ENCODE assay signal across 20 cellular contexts in the genomic region with DNA sequence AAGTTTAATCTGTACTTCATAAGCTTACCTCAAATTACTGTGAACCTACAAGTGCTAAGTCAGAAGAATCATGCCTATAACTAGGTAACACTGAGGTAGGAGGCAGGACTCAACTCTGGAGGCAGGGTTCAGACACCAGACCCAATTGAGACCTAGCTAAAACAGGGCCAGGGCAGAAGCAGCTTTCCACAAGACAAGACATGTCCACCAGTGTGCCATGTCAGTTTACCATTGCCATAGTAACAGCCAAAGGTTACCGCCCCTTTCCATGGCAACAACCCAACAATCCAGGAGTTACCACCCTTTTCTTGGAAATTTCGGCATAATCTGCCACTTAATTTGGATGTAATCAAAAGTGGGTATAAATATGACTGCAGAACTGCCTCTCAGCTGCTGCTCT.
"Had no signal": no experiment of that assay in that cellular context is flagged by ENCODE, and none has a peak within 500 bp of the region (broad histone marks: within the 10 kb centered on the region; RNA-seq: fewer than 3 reads in every experiment).

No MANE protein-coding gene starts in this region.

- ATAC-seq: activated CD8-positive, alpha-beta memory T cell treated with anti-CD3 and anti-CD28 coated beads, Interleukin-2, amount 10 ng/mL, durations not matched to agents 7 days and 5 days; heart right ventricle; naive thymus-derived CD4-positive, alpha-beta T cell; psoas muscle; right cardiac atrium; stimulated activated naive CD8-positive, alpha-beta T cell treated with anti-CD3 and anti-CD28 coated beads, Interleukin-15, Interleukin-2, amounts not matched to agents 100 U/mL and 50 U/mL, for 24 hours had no signal

- H3K27me3 Mint-ChIP-seq: activated B cell treated with CpG ODN at 0.5 μM for 24 hours; activated CD4-positive, alpha-beta memory T cell treated with anti-CD3 and anti-CD28 coated beads for 36 hours; activated CD8-positive, alpha-beta memory T cell treated with anti-CD3 and anti-CD28 coated beads, Interleukin-2, amount 10 ng/mL, durations not matched to agents 7 days and 5 days; activated naive CD8-positive, alpha-beta T cell treated with anti-CD3 and anti-CD28 coated beads, Interleukin-2, amount 10 ng/mL, durations not matched to agents 7 days and 5 days; naive thymus-derived CD4-positive, alpha-beta T cell had no signal

- H3K27me3 ChIP-seq: heart right ventricle, neural progenitor cell, ovary, tibial artery had no signal

- H3K9me3 ChIP-seq: heart right ventricle, ovary, psoas muscle, tibial artery had no signal

- H2AFZ ChIP-seq: neural progenitor cell had no signal

- DNase-seq: activated B cell treated with CpG ODN at 0.5 μM for 24 hours; activated CD4-positive, alpha-beta memory T cell treated with anti-CD3 and anti-CD28 coated beads for 36 hours; activated CD4-positive, alpha-beta T cell treated with anti-CD3 and anti-CD28 coated beads for 4 hours; activated CD8-positive, alpha-beta memory T cell treated with anti-CD3 and anti-CD28 coated beads, Interleukin-2, amount 10 ng/mL, durations not matched to agents 7 days and 5 days; activated naive CD8-positive, alpha-beta T cell treated with anti-CD3 and anti-CD28 coated beads, Interleukin-2, amount 10 ng/mL, durations not matched to agents 7 days and 5 days; amygdala; central memory CD4-positive, alpha-beta T cell; endodermal cell; heart right ventricle; immature natural killer cell; mesendoderm; naive thymus-derived CD4-positive, alpha-beta T cell; ovary; psoas muscle; right cardiac atrium; stimulated activated CD4-positive, alpha-beta T cell treated with anti-CD3 and anti-CD28 coated beads, Interleukin-2, amount 100 ng/mL, for 24 hours; stimulated activated naive CD8-positive, alpha-beta T cell treated with anti-CD3 and anti-CD28 coated beads, Interleukin-15, Interleukin-2, amounts not matched to agents 100 U/mL and 50 U/mL, for 24 hours; substantia nigra; tibial artery had no signal

- H3K4me2 ChIP-seq: neural progenitor cell had no signal

- H3K4me1 ChIP-seq: neural progenitor cell, psoas muscle, tibial artery had no signal

- H3K4me3 ChIP-seq: heart right ventricle, neural progenitor cell, ovary, psoas muscle, tibial artery had no signal

- H3K9ac ChIP-seq: neural progenitor cell had no signal

- H3K4me1 Mint-ChIP-seq: activated B cell treated with CpG ODN at 0.5 μM for 24 hours; activated naive CD8-positive, alpha-beta T cell treated with anti-CD3 and anti-CD28 coated beads, Interleukin-2, amount 10 ng/mL, durations not matched to agents 7 days and 5 days; endodermal cell; neural progenitor cell had no signal

- H3K27ac Mint-ChIP-seq: activated B cell treated with CpG ODN at 0.5 μM for 24 hours; activated CD4-positive, alpha-beta memory T cell treated with anti-CD3 and anti-CD28 coated beads for 36 hours; activated CD8-positive, alpha-beta memory T cell treated with anti-CD3 and anti-CD28 coated beads, Interleukin-2, amount 10 ng/mL, durations not matched to agents 7 days and 5 days; activated naive CD8-positive, alpha-beta T cell treated with anti-CD3 and anti-CD28 coated beads, Interleukin-2, amount 10 ng/mL, durations not matched to agents 7 days and 5 days; endodermal cell; immature natural killer cell; naive thymus-derived CD4-positive, alpha-beta T cell; neural progenitor cell had no signal

- H3K36me3 Mint-ChIP-seq: activated CD8-positive, alpha-beta memory T cell treated with anti-CD3 and anti-CD28 coated beads, Interleukin-2, amount 10 ng/mL, durations not matched to agents 7 days and 5 days; activated naive CD8-positive, alpha-beta T cell treated with anti-CD3 and anti-CD28 coated beads, Interleukin-2, amount 10 ng/mL, durations not matched to agents 7 days and 5 days; neural progenitor cell had no signal

- H3K4me3 Mint-ChIP-seq: activated B cell treated with CpG ODN at 0.5 μM for 24 hours; activated CD4-positive, alpha-beta memory T cell treated with anti-CD3 and anti-CD28 coated beads for 36 hours; activated CD8-positive, alpha-beta memory T cell treated with anti-CD3 and anti-CD28 coated beads, Interleukin-2, amount 10 ng/mL, durations not matched to agents 7 days and 5 days; activated naive CD8-positive, alpha-beta T cell treated with anti-CD3 and anti-CD28 coated beads, Interleukin-2, amount 10 ng/mL, durations not matched to agents 7 days and 5 days; endodermal cell; immature natural killer cell; naive thymus-derived CD4-positive, alpha-beta T cell; neural progenitor cell had no signal

- H3K27ac ChIP-seq: heart right ventricle, neural progenitor cell, ovary, psoas muscle, tibial artery had no signal

- H3K9me3 Mint-ChIP-seq: activated B cell treated with CpG ODN at 0.5 μM for 24 hours; activated CD4-positive, alpha-beta memory T cell treated with anti-CD3 and anti-CD28 coated beads for 36 hours; activated naive CD8-positive, alpha-beta T cell treated with anti-CD3 and anti-CD28 coated beads, Interleukin-2, amount 10 ng/mL, durations not matched to agents 7 days and 5 days; endodermal cell; immature natural killer cell; neural progenitor cell had no signal

- H3K36me3 ChIP-seq: heart right ventricle, neural progenitor cell, ovary, tibial artery had no signal
